In the genomic region with DNA sequence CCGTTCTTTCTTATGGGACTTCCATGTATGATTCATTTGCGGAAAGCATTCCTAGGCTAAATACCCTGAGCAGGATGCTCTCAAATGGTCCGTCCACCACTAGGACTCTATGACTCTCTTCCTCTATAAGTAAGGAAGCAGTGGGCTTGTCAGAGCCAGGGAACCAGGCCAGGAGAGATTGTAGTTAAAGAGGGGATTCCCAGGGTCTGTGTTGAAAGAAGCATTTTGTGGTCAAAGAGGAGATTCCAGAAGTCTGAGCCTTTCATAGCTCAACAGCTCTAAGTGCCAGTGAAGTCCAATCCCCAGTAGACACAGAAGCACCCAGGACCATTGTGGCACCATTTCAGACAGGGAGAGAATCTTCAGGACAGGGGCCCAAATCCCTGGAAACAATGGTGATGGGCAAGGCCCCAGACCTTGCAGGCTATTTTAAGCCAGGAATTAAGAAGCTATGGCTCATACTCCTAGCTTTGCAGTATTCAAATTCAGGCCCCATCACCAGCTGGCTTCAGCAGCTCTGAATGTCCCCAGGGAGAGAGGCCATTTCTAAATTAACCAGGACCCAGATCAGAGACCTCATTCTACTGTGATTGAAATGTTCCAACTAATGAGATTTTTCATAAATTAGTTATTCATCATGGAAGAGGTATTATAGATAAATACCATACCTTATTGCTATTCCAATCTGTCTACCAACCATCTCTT, we compare ENCODE assay signal across 12 cellular contexts.
DNase-seq lines count a peak whose midpoint lies in the region; ATAC-seq and TF ChIP-seq lines count a peak whose summit lies in the region.
"Had no signal": no experiment of that assay in that cellular context is flagged by ENCODE, and none has a peak within 500 bp of the region (broad histone marks: within the 10 kb centered on the region; RNA-seq: fewer than 3 reads in every experiment).

No MANE protein-coding gene starts in this region.

- TF ChIP-seq CTCF in fibroblast of pulmonary artery (IDR thresholded peaks at IDR 0.05; ENCODE audit: low read length, missing control alignments) = no peak
- no peak for TF ChIP-seq CTCF in GM10266 (IDR thresholded peaks at IDR 0.05; ENCODE audit: control insufficient read depth, insufficient read depth, low read depth, missing control alignments)

- DNase-seq in AG08395 (ENCODE audit: low spot score) (peak; percentile 50), NCI-H82 treated with DMSO at 0.1 percent for 48 hours (lab: John Stamatoyannopoulos, UW; ENCODE audit: unreplicated experiment) (peak; percentile 75), fibroblast of pulmonary artery (ENCODE audit: low read depth) (peak; percentile 95), posterior cingulate gyrus (no peak), GM10266 (ENCODE audit: extremely low spot score) (no peak), NOMO-1 treated with dmso at 0.1 percent for 144 hours (lab: John Stamatoyannopoulos, UW; ENCODE audit: unreplicated experiment) (no peak), SW 1271 (lab: John Stamatoyannopoulos, UW) (no peak)
- DNase-seq: activated CD4-positive, CD25-positive, alpha-beta regulatory T cell treated with anti-CD3 and anti-CD28 coated beads, Interleukin-2, amount 50 U/mL, for 72 hours; nephron progenitor cell; uterus had no signal

- intact Hi-C loops in posterior cingulate gyrus (cut with DNase I) = loop anchor here (5.0 kb wide), 1 partner anchor 52 kb away; no protein-coding TSS in a partner anchor

- H3K4me3 ChIP-seq in fibroblast of pulmonary artery (replicated peaks; ENCODE audit: low read depth, low read length) = no peak overlapping the region
- H3K4me3 ChIP-seq: uterus had no signal

- peak; percentile 62 for ATAC-seq in GM18873 (IDR thresholded peaks at IDR 0.05; ENCODE audit: low FRiP score, unreplicated experiment)
- ATAC-seq: HCT116 had no signal

Comparison
In these comparisons a context has a peak if more than half of its experiments do, and no peak if none do; other contexts are left out.
1. DNase-seq: peak in AG08395 (single experiment), NCI-H82 treated with DMSO at 0.1 percent for 48 hours (single experiment) and fibroblast of pulmonary artery (single experiment); none in posterior cingulate gyrus (0 of 10), GM10266 (single experiment), NOMO-1 treated with dmso at 0.1 percent for 144 hours (single experiment) and SW 1271 (0 of 2).